In genomic region chr17:8997994-8998628, GRCh38 we compare ENCODE assay signal across 8 cellular contexts. TPM values are rescaled to one million over a fixed set of nuclear protein-coding genes. Genes with fewer than 3 reads are reported as not detected.
A peak's percentile ranks its signal among the peaks of the same experiment; 100 is the strongest.
DNase-seq lines count a peak whose midpoint lies in the region; ATAC-seq, FAIRE-seq and TF ChIP-seq lines count a peak whose summit lies in the region.

No MANE protein-coding gene starts in this region.

- peak; percentile 69 to 86 for ATAC-seq in A549
- ATAC-seq in central memory CD8-positive, alpha-beta T cell (replicated peaks; ENCODE audit: extremely low read depth, poor library complexity, severe bottlenecking), result peak; percentile 49
- no peak for ATAC-seq in HG03108 (IDR thresholded peaks at IDR 0.05; ENCODE audit: unreplicated experiment)

- WGBS in A549 (ENCODE audit: missing lambda C conversion rate), result 2% methylated on average over 9 of the region's 9 CpGs

- in situ Hi-C loops in GM13977 (cut with MboI; ENCODE audit: low pct_unique_long_range_greater_than_20kb, low sequenced_read_pairs, unreplicated experiment), result loop anchor here (10.0 to 25.0 kb wide), 3 partner anchors 243 to 586 kb away; partner anchors contain the start of gene SPDYE4

- H3K36me3 Mint-ChIP-seq in central memory CD8-positive, alpha-beta T cell (ENCODE audit: insufficient read depth), result no peaks in the 10 kb centered on the region

- no peaks in the 10 kb centered on the region for H3K4me1 ChIP-seq in A549

- TF ChIP-seq CTCF in A549 (IDR thresholded peaks at IDR 0.05), result peak; percentile 96
- peak; percentile 98 for TF ChIP-seq CTCF in GM13977 (IDR thresholded peaks at IDR 0.05; ENCODE audit: extremely low read depth, insufficient read depth, missing control alignments)

- no peak for TF ChIP-seq POLR2A in A549 (IDR thresholded peaks at IDR 0.05; ENCODE audit: low read length)

- peak; percentile 73 for FAIRE-seq in A549 (lab: Jason Lieb, UNC)

- no peak overlapping the region for H3K27ac Mint-ChIP-seq in central memory CD8-positive, alpha-beta T cell (ENCODE audit: low read depth)

- CTCF ChIA-PET in A549 (lab: Yijun Ruan, JAX), result interaction anchor here (0.5 to 7.7 kb wide), 69 partner anchors 9 to 588 kb away, joined by 3 to 158 read pairs (median 4); partner anchors contain the start of gene NTN1

- TF ChIP-seq RAD21 in A549 (conservative IDR thresholded peaks at IDR 0.05 in 1 of 2, IDR thresholded peaks at IDR 0.05 in 1 of 2), result peak; percentile 76 to 84

- H3K27me3 Mint-ChIP-seq in central memory CD8-positive, alpha-beta T cell, result peaks cover 33% of the 10 kb centered on the region

- POLR2A ChIA-PET in A549 (lab: Yijun Ruan, JAX), result no interaction called here

- H3K9me3 ChIP-seq in A549, result peaks cover 9% of the 10 kb centered on the region; the same call in 1 of the 3 replicates

- H3K27ac ChIP-seq in A549, result no peak overlapping the region

- peaks cover 12% of the 10 kb centered on the region for H3K4me1 Mint-ChIP-seq in central memory CD8-positive, alpha-beta T cell

- H3K9me3 Mint-ChIP-seq in central memory CD8-positive, alpha-beta T cell, result no peaks in the 10 kb centered on the region

- DNase-seq in A549 (ENCODE audit: low read depth in 1 of 2, low spot score in 1 of 2), result peak; percentile 75 to 89
- peak; percentile 82 for DNase-seq in GM13977 (ENCODE audit: low spot score)
- peak; percentile 44 for DNase-seq in NCI-H146 treated with DMSO at 0.1 percent for 48 hours (lab: John Stamatoyannopoulos, UW; ENCODE audit: unreplicated experiment)
- peak; percentile 71 for DNase-seq in activated CD4-positive, alpha-beta T cell treated with anti-CD3 and anti-CD28 coated beads for 1 hour
- DNase-seq in central memory CD8-positive, alpha-beta T cell (ENCODE audit: low spot score in 2 of 2), result peak; percentile 64 to 75
- peak; percentile 58 for DNase-seq in medulla oblongata (ENCODE audit: extremely low spot score)
- peak; percentile 68 for DNase-seq in stimulated activated CD8-positive, alpha-beta memory T cell treated with anti-CD3 and anti-CD28 coated beads, Interleukin-7, amount 100 ng/mL, for 24 hours (ENCODE audit: low read depth)

- H3K4me2 ChIP-seq in A549, result no peak overlapping the region

- H3K4me3 Mint-ChIP-seq in central memory CD8-positive, alpha-beta T cell, result no peak overlapping the region

- H3K4me3 ChIP-seq in A549, result no peak overlapping the region

- TF ChIP-seq EP300 in A549 (IDR thresholded peaks at IDR 0.05), result no peak

TF ChIP-seq in A549, 52 proteins besides CTCF, POLR2A, EP300 and RAD21:
- TF ChIP-seq SMC3 (IDR thresholded peaks at IDR 0.05) (peak; percentile 80), JUN (IDR thresholded peaks at IDR 0.05) (no peak)

RNA-seq across cellular contexts. Expression of gene NTN1, which starts 23.2 kb away (rescaled TPM):
- 0.13 and 0.21 TPM in 2 replicates for polyA plus RNA-seq in A549 (2011; rRNA removed)
- polyA plus RNA-seq in A549 (2012; cell fraction: cytosol; rRNA removed), result 0.09 and 0.18 TPM in 2 replicates
- 0.28 and 0.46 TPM in 2 replicates for polyA plus RNA-seq in A549 (2012; cell fraction: nucleus; rRNA removed)
- 0.12 to 0.20 TPM (median 0.17 TPM) in 3 replicates for polyA plus RNA-seq in A549 (2017; fragmentation: RNase III; extraction: RNeasy Plus Mini Kit Qiagen cat#74134 plus additional on column Dnase treatment)
- polyA minus RNA-seq in A549 (2011; rRNA and poly(A)+ RNA removed), result 0.10 and 0.12 TPM in 2 replicates

RNA-seq across cellular contexts. Expression of gene PIK3R5, which starts 32.6 kb away (rescaled TPM):
- 0.01 TPM in 1 of 2 replicates, not detected in the other for polyA plus RNA-seq in A549 (2011; rRNA removed)
- 0.01 and 0.10 TPM in 2 replicates for polyA plus RNA-seq in A549 (2012; cell fraction: cytosol; rRNA removed)
- polyA plus RNA-seq in A549 (2012; cell fraction: nucleus; rRNA removed), result 0.28 TPM in 1 of 2 replicates, not detected in the other
- not detected in 3 replicates for polyA plus RNA-seq in A549 (2017; fragmentation: RNase III; extraction: RNeasy Plus Mini Kit Qiagen cat#74134 plus additional on column Dnase treatment)
- not detected in 2 replicates for polyA minus RNA-seq in A549 (2011; rRNA and poly(A)+ RNA removed)
